Comparison of ENCODE assay signal across 1 cellular context in the genomic region with DNA sequence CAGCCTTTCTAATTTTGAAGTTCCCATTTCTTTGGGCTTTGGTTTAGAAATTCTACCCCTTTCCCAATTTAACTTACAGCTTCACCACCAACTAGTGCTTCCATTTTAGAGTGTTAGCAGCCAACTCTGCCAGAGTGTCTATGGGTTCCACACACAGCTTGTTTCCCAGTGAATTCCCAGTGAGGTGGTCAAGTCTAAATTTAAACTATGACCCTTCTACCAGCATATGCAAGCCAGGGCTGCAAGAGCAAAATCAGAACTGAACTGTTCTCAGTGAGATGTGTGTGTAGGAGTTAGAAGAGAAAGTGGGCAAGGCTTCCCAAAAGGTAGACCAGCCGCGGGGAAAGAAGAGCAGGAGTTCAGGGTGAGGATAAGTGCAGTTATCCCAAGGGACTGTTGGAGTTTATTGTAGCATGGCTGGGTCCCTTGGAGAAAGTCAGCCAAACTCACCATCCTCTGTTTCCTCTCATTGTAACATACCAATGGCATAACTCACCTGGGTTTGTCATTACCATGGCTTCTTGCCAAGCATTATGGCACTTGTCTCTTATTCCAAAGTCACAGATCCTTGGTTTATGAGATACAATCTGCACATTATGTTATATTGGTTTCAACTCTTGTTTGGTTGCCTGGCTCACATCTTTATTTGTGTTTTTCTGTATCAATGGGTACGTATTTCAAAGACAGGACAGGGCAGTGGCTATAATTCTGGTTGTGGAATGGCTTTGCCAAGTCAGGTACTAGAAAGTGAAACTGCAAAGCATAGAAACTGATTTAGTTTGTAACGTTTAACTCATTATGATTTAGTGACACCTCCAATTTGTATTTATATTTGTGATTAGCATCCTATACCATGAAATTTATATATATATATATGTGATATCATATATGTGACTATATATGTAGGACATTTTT.
TF ChIP-seq lines count a peak whose summit lies in the region.

No MANE protein-coding gene starts in this region.

TF ChIP-seq in IMR-90, 13 proteins besides CTCF, POLR2A, EP300 and RAD21 (continued from another document):
- TF ChIP-seq MAZ (IDR thresholded peaks at IDR 0.05; ENCODE audit: borderline replicate concordance, low read depth, low read length) (no peak), RFX5 (IDR thresholded peaks at IDR 0.05; ENCODE audit: low read depth, low read length) (no peak), RCOR1 (IDR thresholded peaks at IDR 0.05; ENCODE audit: insufficient replicate concordance, low read length) (no peak), CEBPB (IDR thresholded peaks at IDR 0.05; ENCODE audit: low read depth, low read length) (no peak)
TF ChIP-seq in IMR-90: peak in this region for 0.
